27 cellular contexts compared by ENCODE assay signal in the genomic region with DNA sequence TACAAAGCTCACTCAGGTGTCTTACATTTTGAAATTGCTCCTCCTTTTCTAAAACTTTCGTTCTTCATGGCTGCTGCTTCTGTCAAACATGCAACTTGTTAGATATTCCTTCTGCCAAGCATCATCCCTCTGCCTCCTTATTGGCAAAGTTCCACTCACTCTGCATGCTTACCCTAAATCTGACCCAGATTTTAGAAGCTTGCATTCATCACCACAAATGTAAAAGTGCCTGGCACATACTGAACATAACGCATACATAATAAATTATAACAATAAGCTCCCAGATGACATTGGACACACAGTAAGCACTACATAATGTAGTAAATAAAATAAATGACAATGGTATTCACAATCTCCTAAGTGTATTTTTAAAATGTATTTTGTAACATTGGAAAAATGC.
"Had no signal": no experiment of that assay in that cellular context is flagged by ENCODE, and none has a peak within 500 bp of the region (broad histone marks: within the 10 kb centered on the region; RNA-seq: fewer than 3 reads in every experiment).

No MANE protein-coding gene starts in this region.

- ATAC-seq: left lobe of liver, sciatic nerve had no signal

- H2AFZ ChIP-seq: neural progenitor cell, parathyroid adenoma had no signal

- H3K79me2 ChIP-seq: parathyroid adenoma had no signal

- H3K36me3 Mint-ChIP-seq: immature natural killer cell, mesothelial cell of epicardium, neural progenitor cell had no signal

- H3K9me3 Mint-ChIP-seq: effector memory CD8-positive, alpha-beta T cell; immature natural killer cell; mesothelial cell of epicardium; naive thymus-derived CD4-positive, alpha-beta T cell; nephron; neural progenitor cell had no signal

- DNase-seq: effector memory CD8-positive, alpha-beta T cell; erythroblast; hypothalamus; immature natural killer cell; mesenchymal stem cell; naive thymus-derived CD4-positive, alpha-beta T cell; stimulated activated CD4-positive, alpha-beta T cell treated with anti-CD3 and anti-CD28 coated beads, Interleukin-12 subunit alpha, Interleukin-12 subunit beta, amount 100 ng/mL, for 4 hours; stimulated activated CD4-positive, alpha-beta T cell treated with anti-CD3 and anti-CD28 coated beads, Interleukin-1b, Interleukin-23, amount 100 ng/mL, for 48 hours; stimulated activated CD4-positive, alpha-beta T cell treated with anti-CD3 and anti-CD28 coated beads, Interleukin-4, amount 100 ng/mL, for 1 hour; stimulated activated CD8-positive, alpha-beta memory T cell treated with anti-CD3 and anti-CD28 coated beads, Interleukin-4, amount 100 ng/mL, for 48 hours; stimulated activated naive CD8-positive, alpha-beta T cell treated with anti-CD3 and anti-CD28 coated beads, Interleukin-15, Interleukin-2, amounts not matched to agents 100 U/mL and 50 U/mL, for 24 hours; upper lobe of right lung; uterus had no signal

- H3K27ac Mint-ChIP-seq: effector memory CD8-positive, alpha-beta T cell; immature natural killer cell; mesothelial cell of epicardium; naive thymus-derived CD4-positive, alpha-beta T cell; nephron; neural progenitor cell; progenitor cell of endocrine pancreas had no signal

- H3K9ac ChIP-seq: neural progenitor cell, parathyroid adenoma had no signal

- H3K4me3 ChIP-seq: coronary artery, lung, mucosa of descending colon, neural progenitor cell, right atrium auricular region, smooth muscle cell, thoracic aorta, tibial nerve, upper lobe of right lung, uterus had no signal

- H3K4me1 Mint-ChIP-seq: immature natural killer cell, mesothelial cell of epicardium, nephron had no signal

- H3K4me2 ChIP-seq: neural progenitor cell, smooth muscle cell had no signal

- H3K27me3 ChIP-seq: right atrium auricular region, uterus had no signal

- H3K4me1 ChIP-seq: neural progenitor cell, parathyroid adenoma, right atrium auricular region, tibial nerve, upper lobe of right lung, uterus had no signal

- H3K4me3 Mint-ChIP-seq: effector memory CD8-positive, alpha-beta T cell; immature natural killer cell; mesothelial cell of epicardium; naive thymus-derived CD4-positive, alpha-beta T cell; nephron; neural progenitor cell had no signal

- H3K27ac ChIP-seq: coronary artery, neural progenitor cell, parathyroid adenoma, right atrium auricular region, thoracic aorta, tibial nerve, upper lobe of right lung, uterus had no signal
